ENCODE assay signal across 9 cellular contexts in genomic region chrX:38347136-38347535, GRCh38. TPM values are rescaled to one million over a fixed set of nuclear protein-coding genes. Genes with fewer than 3 reads are reported as not detected.
DNase-seq lines count a peak whose midpoint lies in the region; ATAC-seq and TF ChIP-seq lines count a peak whose summit lies in the region.
"Had no signal": no experiment of that assay in that cellular context is flagged by ENCODE, and none has a peak within 500 bp of the region (broad histone marks: within the 10 kb centered on the region; RNA-seq: fewer than 3 reads in every experiment).

No MANE protein-coding gene starts in this region.

- TF ChIP-seq CTCF in mucosa of descending colon (IDR thresholded peaks at IDR 0.05) = no peak

- no peaks in the 10 kb centered on the region for H3K9me3 ChIP-seq in mucosa of descending colon

- no peak overlapping the region for H3K4me3 ChIP-seq in mucosa of descending colon

- H3K36me3 ChIP-seq in mucosa of descending colon (ENCODE audit: low read depth) = no peaks in the 10 kb centered on the region

- intact Hi-C loops in mucosa of descending colon (cut with DNase I, micrococcal nuclease) = no loop called here

- ATAC-seq in GM18519 (IDR thresholded peaks at IDR 0.05; ENCODE audit: low FRiP score, unreplicated experiment) = peak; percentile 88
- ATAC-seq in HG03175 (IDR thresholded peaks at IDR 0.05; ENCODE audit: unreplicated experiment) = peak; percentile 62
- peak; percentile 71 for ATAC-seq in mucosa of descending colon

- peak; percentile 41 for DNase-seq in astrocyte of the hippocampus (ENCODE audit: low read depth, low spot score)
- no peak for DNase-seq in mucosa of descending colon
- DNase-seq in NCI-H1092 (lab: John Stamatoyannopoulos, UW) = no peak
- DNase-seq in activated CD4-positive, alpha-beta T cell treated with anti-CD3 and anti-CD28 coated beads for 48 hours = no peak
- DNase-seq in NCI-H524 treated with DMSO at 0.1 percent for 48 hours (lab: John Stamatoyannopoulos, UW) = no peak
- no peak for DNase-seq in central memory CD4-positive, alpha-beta T cell
- DNase-seq: NCI-H446 treated with DMSO at 0.1 percent for 48 hours had no signal

- H3K4me1 ChIP-seq in mucosa of descending colon (ENCODE audit: low read depth) = no peaks in the 10 kb centered on the region

RNA-seq across cellular contexts. Expression of gene OTC, which starts 5.3 kb away (rescaled TPM):
- total RNA-seq in mucosa of descending colon = 1 to 10 TPM; 1.6 to 6.3 (median 3.3) TPM

RNA-seq across cellular contexts. Expression of gene RPGR, which starts 19.8 kb away (rescaled TPM):
- 10 to 100 TPM; 13.1 to 13.6 (median 13.5) TPM for total RNA-seq in mucosa of descending colon
